ENCODE assay signal across 1 cellular context in the genomic region with DNA sequence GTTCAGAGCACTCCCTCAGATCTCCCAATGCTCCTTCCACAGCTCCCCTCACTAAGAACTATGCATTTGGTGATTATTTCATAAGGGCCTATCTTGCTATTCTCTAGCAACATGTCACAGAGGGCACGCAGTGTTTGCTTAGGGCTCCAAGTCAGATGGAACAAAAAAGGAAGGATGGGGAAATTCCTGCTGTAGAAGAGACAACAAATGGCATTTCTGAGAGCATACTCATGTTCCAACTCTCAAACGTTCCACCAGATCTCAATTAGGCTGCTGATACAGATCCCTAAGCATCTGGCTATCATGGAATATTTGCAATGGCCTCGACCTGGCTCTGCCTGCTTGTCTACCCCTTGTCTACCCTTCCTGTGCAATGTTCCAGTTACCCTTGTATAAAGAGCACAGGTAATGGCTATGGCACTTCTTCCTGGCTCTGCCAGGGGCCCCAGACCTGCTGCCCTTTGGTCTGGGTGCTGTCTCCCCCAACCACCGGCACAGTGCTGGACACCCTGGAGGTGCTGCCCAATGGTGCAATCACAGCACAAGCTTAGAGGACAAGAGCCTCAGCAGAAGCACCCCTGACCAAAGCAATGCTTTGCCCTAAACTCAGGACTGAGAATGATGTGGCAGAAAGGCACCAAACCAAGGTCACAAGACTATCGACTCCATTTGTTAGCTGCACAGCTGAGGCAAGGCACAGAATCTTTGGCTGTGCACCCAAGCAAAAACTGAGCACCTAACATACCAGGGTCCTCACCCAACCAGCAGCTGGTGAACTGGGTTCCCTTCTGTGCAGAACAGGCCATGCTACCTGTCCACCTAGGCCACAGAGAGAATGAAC.
TF ChIP-seq lines count a peak whose summit lies in the region.

No MANE protein-coding gene starts in this region.

TF ChIP-seq in H1, 55 proteins besides CTCF, POLR2A, EP300 and RAD21:
- TF ChIP-seq POLR2AphosphoS5 (IDR thresholded peaks at IDR 0.05; ENCODE audit: low read depth, low read length) (peak; percentile 57; the same call in 1 of the 2 replicates), JUND (IDR thresholded peaks at IDR 0.05; ENCODE audit: low read length) (no peak)
TF ChIP-seq in H1: peak in this region for 1.
